1 cellular context compared by ENCODE assay signal in genomic region chr5:66840527-66841013, GRCh38.
TF ChIP-seq lines count a peak whose summit lies in the region.

No MANE protein-coding gene starts in this region.

TF ChIP-seq in GM23338, 12 proteins besides CTCF, POLR2A, EP300 and RAD21 (continued from another document):
- TF ChIP-seq, protein P1, sequence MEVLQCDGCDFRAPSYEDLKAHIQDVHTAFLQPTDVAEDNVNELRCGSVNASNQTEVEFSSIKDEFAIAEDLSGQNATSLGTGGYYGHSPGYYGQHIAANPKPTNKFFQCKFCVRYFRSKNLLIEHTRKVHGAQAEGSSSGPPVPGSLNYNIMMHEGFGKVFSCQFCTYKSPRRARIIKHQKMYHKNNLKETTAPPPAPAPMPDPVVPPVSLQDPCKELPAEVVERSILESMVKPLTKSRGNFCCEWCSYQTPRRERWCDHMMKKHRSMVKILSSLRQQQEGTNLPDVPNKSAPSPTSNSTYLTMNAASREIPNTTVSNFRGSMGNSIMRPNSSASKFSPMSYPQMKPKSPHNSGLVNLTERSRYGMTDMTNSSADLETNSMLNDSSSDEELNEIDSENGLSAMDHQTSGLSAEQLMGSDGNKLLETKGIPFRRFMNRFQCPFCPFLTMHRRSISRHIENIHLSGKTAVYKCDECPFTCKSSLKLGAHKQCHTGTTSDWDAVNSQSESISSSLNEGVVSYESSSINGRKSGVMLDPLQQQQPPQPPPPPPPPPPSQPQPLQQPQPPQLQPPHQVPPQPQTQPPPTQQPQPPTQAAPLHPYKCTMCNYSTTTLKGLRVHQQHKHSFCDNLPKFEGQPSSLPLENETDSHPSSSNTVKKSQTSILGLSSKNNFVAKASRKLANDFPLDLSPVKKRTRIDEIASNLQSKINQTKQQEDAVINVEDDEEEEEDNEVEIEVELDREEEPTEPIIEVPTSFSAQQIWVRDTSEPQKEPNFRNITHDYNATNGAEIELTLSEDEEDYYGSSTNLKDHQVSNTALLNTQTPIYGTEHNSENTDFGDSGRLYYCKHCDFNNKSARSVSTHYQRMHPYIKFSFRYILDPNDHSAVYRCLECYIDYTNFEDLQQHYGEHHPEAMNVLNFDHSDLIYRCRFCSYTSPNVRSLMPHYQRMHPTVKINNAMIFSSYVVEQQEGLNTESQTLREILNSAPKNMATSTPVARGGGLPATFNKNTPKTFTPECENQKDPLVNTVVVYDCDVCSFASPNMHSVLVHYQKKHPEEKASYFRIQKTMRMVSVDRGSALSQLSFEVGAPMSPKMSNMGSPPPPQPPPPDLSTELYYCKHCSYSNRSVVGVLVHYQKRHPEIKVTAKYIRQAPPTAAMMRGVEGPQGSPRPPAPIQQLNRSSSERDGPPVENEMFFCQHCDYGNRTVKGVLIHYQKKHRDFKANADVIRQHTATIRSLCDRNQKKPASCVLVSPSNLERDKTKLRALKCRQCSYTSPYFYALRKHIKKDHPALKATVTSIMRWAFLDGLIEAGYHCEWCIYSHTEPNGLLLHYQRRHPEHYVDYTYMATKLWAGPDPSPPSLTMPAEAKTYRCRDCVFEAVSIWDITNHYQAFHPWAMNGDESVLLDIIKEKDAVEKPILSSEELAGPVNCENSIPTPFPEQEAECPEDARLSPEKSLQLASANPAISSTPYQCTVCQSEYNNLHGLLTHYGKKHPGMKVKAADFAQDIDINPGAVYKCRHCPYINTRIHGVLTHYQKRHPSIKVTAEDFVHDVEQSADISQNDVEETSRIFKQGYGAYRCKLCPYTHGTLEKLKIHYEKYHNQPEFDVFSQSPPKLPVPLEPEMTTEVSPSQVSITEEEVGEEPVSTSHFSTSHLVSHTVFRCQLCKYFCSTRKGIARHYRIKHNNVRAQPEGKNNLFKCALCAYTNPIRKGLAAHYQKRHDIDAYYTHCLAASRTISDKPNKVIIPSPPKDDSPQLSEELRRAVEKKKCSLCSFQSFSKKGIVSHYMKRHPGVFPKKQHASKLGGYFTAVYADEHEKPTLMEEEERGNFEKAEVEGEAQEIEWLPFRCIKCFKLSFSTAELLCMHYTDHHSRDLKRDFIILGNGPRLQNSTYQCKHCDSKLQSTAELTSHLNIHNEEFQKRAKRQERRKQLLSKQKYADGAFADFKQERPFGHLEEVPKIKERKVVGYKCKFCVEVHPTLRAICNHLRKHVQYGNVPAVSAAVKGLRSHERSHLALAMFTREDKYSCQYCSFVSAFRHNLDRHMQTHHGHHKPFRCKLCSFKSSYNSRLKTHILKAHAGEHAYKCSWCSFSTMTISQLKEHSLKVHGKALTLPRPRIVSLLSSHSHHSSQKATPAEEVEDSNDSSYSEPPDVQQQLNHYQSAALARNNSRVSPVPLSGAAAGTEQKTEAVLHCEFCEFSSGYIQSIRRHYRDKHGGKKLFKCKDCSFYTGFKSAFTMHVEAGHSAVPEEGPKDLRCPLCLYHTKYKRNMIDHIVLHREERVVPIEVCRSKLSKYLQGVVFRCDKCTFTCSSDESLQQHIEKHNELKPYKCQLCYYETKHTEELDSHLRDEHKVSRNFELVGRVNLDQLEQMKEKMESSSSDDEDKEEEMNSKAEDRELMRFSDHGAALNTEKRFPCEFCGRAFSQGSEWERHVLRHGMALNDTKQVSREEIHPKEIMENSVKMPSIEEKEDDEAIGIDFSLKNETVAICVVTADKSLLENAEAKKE (CRISPR knock-in tag; IDR thresholded peaks at IDR 0.05) = no peak
- TF ChIP-seq EZH2phosphoT487 (IDR thresholded peaks at IDR 0.05; ENCODE audit: unreplicated experiment) (no peak), ZNF114 (CRISPR knock-in tag; IDR thresholded peaks at IDR 0.05) (no peak), ZNF331 (CRISPR knock-in tag; IDR thresholded peaks at IDR 0.05; ENCODE audit: low read depth) (no peak), POLR2AphosphoS5 (IDR thresholded peaks at IDR 0.05; ENCODE audit: low read depth) (no peak), EZH2 (IDR thresholded peaks at IDR 0.05; ENCODE audit: low read depth, unreplicated experiment) (no peak), JUNB (IDR thresholded peaks at IDR 0.05; ENCODE audit: unreplicated experiment) (no peak), ETS1 (IDR thresholded peaks at IDR 0.05) (no peak), STAT1 (IDR thresholded peaks at IDR 0.05; ENCODE audit: unreplicated experiment) (no peak), NANOG (IDR thresholded peaks at IDR 0.05; ENCODE audit: borderline replicate concordance) (no peak)
